In genomic region chr5:146052780-146053179, GRCh38 we compare ENCODE assay signal across 12 cellular contexts. TPM values are rescaled to one million over a fixed set of nuclear protein-coding genes. Genes with fewer than 3 reads are reported as not detected.
DNase-seq lines count a peak whose midpoint lies in the region; ATAC-seq, FAIRE-seq and TF ChIP-seq lines count a peak whose summit lies in the region.
"Had no signal": no experiment of that assay in that cellular context is flagged by ENCODE, and none has a peak within 500 bp of the region (broad histone marks: within the 10 kb centered on the region; RNA-seq: fewer than 3 reads in every experiment).

No MANE protein-coding gene starts in this region.

- H3K9me3 ChIP-seq in OCI-LY7 (ENCODE audit: low read length): no peaks in the 10 kb centered on the region

- no peaks in the 10 kb centered on the region for H3K9me2 ChIP-seq in OCI-LY7 (ENCODE audit: insufficient read depth, low read length)

- H3K27me3 ChIP-seq in foreskin keratinocyte: no peaks in the 10 kb centered on the region

- peak; percentile 51 for ATAC-seq in GM19372 (IDR thresholded peaks at IDR 0.05; ENCODE audit: low read depth, unreplicated experiment)
- ATAC-seq in foreskin keratinocyte: peak; percentile 31

- no peak overlapping the region for H2AFZ ChIP-seq in OCI-LY7 (ENCODE audit: low read length)

- H3K27ac ChIP-seq in C4-2B (no peak overlapping the region), OCI-LY7 (ENCODE audit: low read depth, low read length, poor library complexity, severe bottlenecking) (no peak overlapping the region), foreskin keratinocyte (no peak overlapping the region)

- POLR2A ChIA-PET in OCI-LY7 (lab: Charles Lee): no interaction called here

- no peak overlapping the region for H3K4me2 ChIP-seq in OCI-LY7 (ENCODE audit: low read length)

- intact Hi-C loops in OCI-LY7 (cut with micrococcal nuclease; ENCODE audit: unreplicated experiment): loop anchor here (5.0 to 10.0 kb wide), 2 partner anchors 80 to 368 kb away; no protein-coding TSS in a partner anchor

- no peak overlapping the region for H3K4me3 ChIP-seq in OCI-LY7 (ENCODE audit: low read depth, low read length, poor library complexity, severe bottlenecking)

- no peaks in the 10 kb centered on the region for H3K79me2 ChIP-seq in OCI-LY7 (ENCODE audit: insufficient read depth, low read depth, low read length)

- FAIRE-seq in urothelium cell line (lab: Jason Lieb, UNC): no peak
- FAIRE-seq: HTR-8/SVneo had no signal

- no peaks in the 10 kb centered on the region for H3K36me3 ChIP-seq in OCI-LY7 (ENCODE audit: insufficient read depth, low read length)

- no TSS peak for BruUV-seq in OCI-LY7 (replicated peaks; lab: Mats Ljungman, UMichigan)

- H3K4me1 ChIP-seq in OCI-LY7 (ENCODE audit: insufficient read depth, low read length, poor library complexity, severe bottlenecking): no peaks in the 10 kb centered on the region
- H3K4me1 ChIP-seq in foreskin keratinocyte: peaks cover 6% of the 10 kb centered on the region

- CTCF ChIA-PET in OCI-LY7 (lab: Charles Lee; ENCODE audit: unreplicated experiment): no interaction called here

- H4K20me1 ChIP-seq in OCI-LY7 (ENCODE audit: insufficient read depth, low read length): no peaks in the 10 kb centered on the region

- DNase-seq in OCI-LY7 (ENCODE audit: low spot score) (peak; percentile 8), foreskin keratinocyte (no peak), NCI-H2081 treated with DMSO at 0.1 percent for 48 hours (lab: John Stamatoyannopoulos, UW) (no peak), urothelium cell line (ENCODE audit: low spot score) (no peak), amygdala (lab: John Stamatoyannopoulos, UW) (no peak)
- no peak for DNase-seq in activated T-cell treated with anti-CD3 and anti-CD28 coated beads, Interleukin-2, amount 50 U/mL, for 48 hours
- DNase-seq: activated CD4-positive, alpha-beta T cell treated with anti-CD3 and anti-CD28 coated beads, Interleukin-2, amount 50 U/mL, for 48 hours; hypothalamus had no signal

- TF ChIP-seq CTCF in C4-2B (conservative IDR thresholded peaks at IDR 0.05) (peak; percentile 38), OCI-LY7 (conservative IDR thresholded peaks at IDR 0.05; ENCODE audit: low read length) (peak; percentile 66), foreskin keratinocyte (conservative IDR thresholded peaks at IDR 0.05) (peak; percentile 57)

RNA-seq across cellular contexts. Expression of gene PLAC8L1, which starts 52.6 kb away (rescaled TPM):
- total RNA-seq in OCI-LY7 (2014; rRNA removed; shearing (Covaris generic)): 0.28 and 1.3 TPM in 2 replicates
- 1.7 and 2.1 TPM in 2 replicates for total RNA-seq in OCI-LY7 (2022)
- not detected in 2 replicates for total RNA-seq in foreskin keratinocyte
- polyA plus RNA-seq in foreskin keratinocyte: 0.22 and 0.27 TPM in 2 replicates
- total RNA-seq: omental fat pad had no signal
